8 cellular contexts compared by ENCODE assay signal in the genomic region with DNA sequence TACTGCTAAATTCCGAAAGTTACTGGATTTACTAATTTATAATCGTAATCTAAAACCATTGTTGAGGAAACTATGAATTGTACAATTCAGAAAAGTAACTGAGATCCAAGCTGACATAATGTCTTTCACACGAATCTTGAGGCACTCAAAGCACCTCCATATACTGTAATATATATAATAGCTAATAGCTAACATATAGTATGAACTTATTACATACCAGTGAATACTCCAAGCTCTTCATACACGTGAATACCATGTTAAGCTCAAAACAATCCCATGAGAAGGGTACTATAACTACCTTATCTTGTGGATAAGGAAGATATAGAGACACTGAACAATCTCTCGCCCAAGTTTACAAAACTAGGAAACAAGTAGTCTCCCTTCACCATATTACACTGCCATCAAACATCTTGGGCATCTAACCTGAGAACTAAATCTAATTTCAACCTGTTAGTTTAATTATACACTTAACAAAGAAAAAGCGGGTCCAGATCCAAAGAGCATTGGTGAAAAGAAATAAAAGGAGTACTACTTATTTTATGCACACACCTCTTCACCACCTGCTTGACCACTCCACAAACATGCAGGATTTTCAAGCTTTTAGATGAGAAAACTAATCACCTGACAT. TPM values are rescaled to one million over a fixed set of nuclear protein-coding genes. Genes with fewer than 3 reads are reported as not detected.
DNase-seq lines count a peak whose midpoint lies in the region; ATAC-seq, FAIRE-seq and TF ChIP-seq lines count a peak whose summit lies in the region.

No MANE protein-coding gene starts in this region.

- H3K4me2 ChIP-seq in OCI-LY1 (ENCODE audit: low read length): peak overlapping the region; percentile 95
- peak overlapping the region; percentile 64 to 79 for H3K4me2 ChIP-seq in H1 (ENCODE audit: insufficient read depth in 1 of 2, low read depth in 2 of 2, low read length in 2 of 2)

- no peaks in the 10 kb centered on the region; the same call in 1 of the 2 replicates for H3K79me1 ChIP-seq in H1 (ENCODE audit: low read depth, low read length)

- H3K36me3 ChIP-seq in OCI-LY1 (ENCODE audit: insufficient read depth, low read length): peaks cover 34% of the 10 kb centered on the region
- H3K36me3 ChIP-seq in H1 (ENCODE audit: control insufficient read depth in 2 of 4, insufficient read depth in 4 of 4, low read length in 3 of 4): peaks cover 2 to 23% (median 7%) of the 10 kb centered on the region in 4 experiments; a peak in 4 of 8 replicates
- no peaks in the 10 kb centered on the region for H3K36me3 ChIP-seq in ovary

- no peak for ATAC-seq in GM21423 (IDR thresholded peaks at IDR 0.05; ENCODE audit: unreplicated experiment)
- no peak for ATAC-seq in GM21528 (IDR thresholded peaks at IDR 0.05; ENCODE audit: low FRiP score, unreplicated experiment)
- no peak for ATAC-seq in HG03175 (IDR thresholded peaks at IDR 0.05; ENCODE audit: unreplicated experiment)

- DNase-seq in G401 (ENCODE audit: low spot score) (peak; percentile 11), H1 (ENCODE audit: low read depth in 1 of 2, low spot score in 2 of 2) (no peak), ovary (no peak), NCI-H345 treated with DMSO at 0.1 percent for 48 hours (lab: John Stamatoyannopoulos, UW; ENCODE audit: unreplicated experiment) (no peak)

- no peak overlapping the region for H2BK5ac ChIP-seq in H1 (ENCODE audit: low read depth, low read length)

- H3K23ac ChIP-seq in H1 (ENCODE audit: insufficient read length): no peak overlapping the region

- no peaks in the 10 kb centered on the region for H3F3A ChIP-seq in OCI-LY1 (ENCODE audit: insufficient read depth, low read length)

- CTCF ChIA-PET in H1 (lab: Charles Lee; ENCODE audit: partially characterized antibody): interaction anchor here (1.1 to 1.9 kb wide), 5 partner anchors 21 to 46 kb away, joined by 3 to 8 read pairs (median 4); a partner anchor contains a TSS

- H2BK20ac ChIP-seq in H1 (ENCODE audit: low read length): no peak overlapping the region

- peaks cover 36% of the 10 kb centered on the region for H3K4me1 ChIP-seq in OCI-LY1 (ENCODE audit: insufficient read depth, low read length, severe bottlenecking)
- peaks cover 0 to 7% (median 2%) of the 10 kb centered on the region in 4 experiments; a peak in 4 of 7 replicates for H3K4me1 ChIP-seq in H1 (replicated peaks in 1 of 4; ENCODE audit: control insufficient read depth in 3 of 4, insufficient read depth in 4 of 4, low read length in 3 of 4)
- H3K4me1 ChIP-seq in ovary (ENCODE audit: insufficient read depth): peaks cover 2% of the 10 kb centered on the region

- TF ChIP-seq POLR2A in H1 (IDR thresholded peaks at IDR 0.05; ENCODE audit: control extremely low read depth in 1 of 2, low read depth in 2 of 2, low read length in 2 of 2) (no peak), ovary (IDR thresholded peaks at IDR 0.05) (no peak)

- no peak for TF ChIP-seq CTCF in OCI-LY1 (IDR thresholded peaks at IDR 0.05; ENCODE audit: low read length)
- no peak for TF ChIP-seq CTCF in H1 (IDR thresholded peaks at IDR 0.05; ENCODE audit: control extremely low read depth in 1 of 3, insufficient read depth in 1 of 3, low read depth in 1 of 3, low read length in 3 of 3)
- TF ChIP-seq CTCF in ovary (IDR thresholded peaks at IDR 0.05): no peak

- no peak for TF ChIP-seq EP300 in H1 (IDR thresholded peaks at IDR 0.05; ENCODE audit: borderline replicate concordance in 1 of 2, low read depth in 2 of 2, low read length in 2 of 2)
- no peak for TF ChIP-seq EP300 in ovary (IDR thresholded peaks at IDR 0.05)

- H3K27ac ChIP-seq in OCI-LY1 (ENCODE audit: low read depth, low read length, poor library complexity, severe bottlenecking) (peak overlapping the region; percentile 94), H1 (ENCODE audit: low read depth, low read length) (no peak overlapping the region), ovary (peak overlapping the region; percentile 91 to 94)

- intact Hi-C loops in ovary (cut with DNase I): no loop called here

- H3K9ac ChIP-seq in OCI-LY1 (ENCODE audit: low read length): peak overlapping the region; percentile 95
- H3K9ac ChIP-seq in H1 (replicated peaks in 1 of 4; ENCODE audit: extremely low read depth in 1 of 4, low read depth in 3 of 4, low read length in 3 of 4): peak overlapping the region in 3 of 4 experiments; percentile 94 to 97 (median 97); a peak in 6 of 7 replicates

- H3K79me2 ChIP-seq in OCI-LY1 (ENCODE audit: insufficient read depth, low read length) (peaks cover 51% of the 10 kb centered on the region), H1 (ENCODE audit: control insufficient read depth in 1 of 2, insufficient read depth in 2 of 2, low read length in 2 of 2) (peaks cover 5 to 46% of the 10 kb centered on the region in 2 experiments; a peak in 3 of 4 replicates)

- no peak overlapping the region for H3K14ac ChIP-seq in H1 (ENCODE audit: insufficient read length)

- H3K23me2 ChIP-seq in H1 (ENCODE audit: low read depth, low read length): peaks cover 6% of the 10 kb centered on the region

- no peak overlapping the region for H3K56ac ChIP-seq in H1 (replicated peaks; ENCODE audit: insufficient read length, low read depth, low read length)

- H3K9me3 ChIP-seq in OCI-LY1 (ENCODE audit: low read length) (no peaks in the 10 kb centered on the region), H1 (ENCODE audit: insufficient read depth in 2 of 2, low read depth in 1 of 2, low read length in 1 of 2) (no peaks in the 10 kb centered on the region), ovary (no peaks in the 10 kb centered on the region)

- 53% methylated on average over 6 of the region's 6 CpGs; no CpG with 5 or more reads in 1 of the 2 experiments for WGBS in H1 (ENCODE audit: extremely low coverage in 1 of 2, insufficient coverage in 1 of 2, insufficient read length in 1 of 2, insufficient replicate concordance in 2 of 2, low coverage in 1 of 2, low lambda C conversion rate in 2 of 2, missing lambda C conversion rate in 1 of 2), 2 experiments
- WGBS in ovary, 3 donors: 40 to 44% (median 43%) methylated on average over 6 of the region's 6 CpGs

- H3K4ac ChIP-seq in H1 (replicated peaks; ENCODE audit: insufficient read length, low read depth, low read length): no peak overlapping the region

- H2BK120ac ChIP-seq in H1 (replicated peaks; ENCODE audit: low read depth, low read length): no peak overlapping the region

- no peak overlapping the region for H2BK15ac ChIP-seq in H1 (ENCODE audit: low read length)

- H3K18ac ChIP-seq in H1 (ENCODE audit: extremely low read depth, low read length): no peak overlapping the region

- no peak for TF ChIP-seq RAD21 in H1 (IDR thresholded peaks at IDR 0.05 in 1 of 2, conservative IDR thresholded peaks at IDR 0.05 in 1 of 2; ENCODE audit: low read depth in 2 of 2, low read length in 2 of 2)

- in situ Hi-C loops in G401 (cut with HindIII; ENCODE audit: low sequenced_read_pairs): no loop called here

- POLR2A ChIA-PET in H1 (lab: Charles Lee; ENCODE audit: partially characterized antibody): interaction anchor here (1.5 to 9.6 kb wide), 11 partner anchors 10 to 75 kb away, joined by 3 to 189 read pairs (median 13); a partner anchor contains a TSS

- no peak overlapping the region for H2AK5ac ChIP-seq in H1 (ENCODE audit: low read depth, low read length)

- H2AFZ ChIP-seq in OCI-LY1 (ENCODE audit: low read length) (no peak overlapping the region), H1 (ENCODE audit: low read length) (no peak overlapping the region)

- H4K5ac ChIP-seq in H1 (ENCODE audit: insufficient read length, low read depth, low read length): no peak overlapping the region

- FAIRE-seq in H1 (lab: Jason Lieb, UNC): no peak

- H3K9me2 ChIP-seq in OCI-LY1 (ENCODE audit: low read depth, low read length): no peaks in the 10 kb centered on the region

- H3K4me3 ChIP-seq in OCI-LY1 (ENCODE audit: low read depth, low read length, poor library complexity, severe bottlenecking) (peak overlapping the region; percentile 97), H1 (ENCODE audit: extremely low read depth in 1 of 4, insufficient read depth in 2 of 4, low read depth in 3 of 4, low read length in 4 of 4) (peak overlapping the region; percentile 61 to 84 (median 74)), ovary (peak overlapping the region; percentile 91)

- H4K8ac ChIP-seq in H1 (ENCODE audit: extremely low read depth, insufficient read depth, low read length): no peak overlapping the region

- H4K20me1 ChIP-seq in OCI-LY1 (ENCODE audit: insufficient read depth, low read length) (no peaks in the 10 kb centered on the region), H1 (replicated peaks in 1 of 2; ENCODE audit: control insufficient read depth in 1 of 2, insufficient read depth in 2 of 2, low read length in 2 of 2) (no peaks in the 10 kb centered on the region)

- no peak overlapping the region; the same call in 1 of the 2 replicates for H2BK12ac ChIP-seq in H1 (ENCODE audit: low read depth, low read length)

- no peaks in the 10 kb centered on the region for H3K27me3 ChIP-seq in OCI-LY1 (ENCODE audit: insufficient read depth, low read length)
- H3K27me3 ChIP-seq in H1 (replicated peaks in 1 of 4; ENCODE audit: control insufficient read depth in 3 of 4, extremely low read depth in 1 of 4, insufficient read depth in 3 of 4, low read length in 3 of 4): no peaks in the 10 kb centered on the region
- H3K27me3 ChIP-seq in ovary: no peaks in the 10 kb centered on the region

- H4K91ac ChIP-seq in H1 (replicated peaks; ENCODE audit: insufficient read length, low read length): no peak overlapping the region

RNA-seq across cellular contexts. Expression of a gene that starts 1.0 kb away (rescaled TPM):
- total RNA-seq in G401 (2014; rRNA removed; shearing (Covaris generic)): 14.1 and 27.4 TPM in 2 replicates
- 48.5 and 59.5 TPM in 2 replicates for total RNA-seq in H1 (2021; fragmentation: NEBNext Ultra II Directional; extraction: Animal tissue kit (Norgen Biotek cat#: 25700))
- 6.8 and 12.2 TPM in 2 replicates for polyA plus RNA-seq in H1 (2011; rRNA removed)
- polyA plus RNA-seq in H1 (2011; cell fraction: cytosol; rRNA removed): 21.8 TPM
- polyA plus RNA-seq in H1 (2011; cell fraction: nucleus; rRNA removed): 8.5 TPM
- polyA plus RNA-seq in H1 (2012, experiment 1 of 2): 29.4 to 50.6 TPM (median 38.4 TPM) in 4 replicates
- 4.4 TPM for polyA plus RNA-seq in H1 (2012, experiment 2 of 2)
- 22.5 TPM for polyA plus RNA-seq in H1 (2013, experiment 1 of 2)
- 23.9 TPM for polyA plus RNA-seq in H1 (2013, experiment 2 of 2)
- polyA minus RNA-seq in H1 (2011; rRNA and poly(A)+ RNA removed): 5.1 and 6.6 TPM in 2 replicates
- 4.0 TPM for polyA minus RNA-seq in H1 (2011; cell fraction: cytosol; rRNA and poly(A)+ RNA removed)
- polyA minus RNA-seq in H1 (2011; cell fraction: nucleus; rRNA and poly(A)+ RNA removed): 9.3 TPM
- 10 to 100 TPM in 6 of 7 donors, 1 to 10 TPM in 1; 6.8 to 26.0 (median 19.6) TPM for total RNA-seq in ovary
- polyA plus RNA-seq in ovary: 1 to 10 TPM; 8.4 to 9.5 TPM

RNA-seq across cellular contexts. Expression of a gene that starts 1.5 kb away (rescaled TPM):
- total RNA-seq in G401 (2014; rRNA removed; shearing (Covaris generic)): 51.6 and 77.6 TPM in 2 replicates
- total RNA-seq in H1 (2021; fragmentation: NEBNext Ultra II Directional; extraction: Animal tissue kit (Norgen Biotek cat#: 25700)): 70.6 and 77.3 TPM in 2 replicates
- polyA plus RNA-seq in H1 (2011; rRNA removed) (8.2 and 17.5 TPM in 2 replicates), ovary (under 1 TPM; 0.23 to 0.77 TPM)
- polyA plus RNA-seq in H1 (2011; cell fraction: cytosol; rRNA removed): 24.3 TPM
- 6.2 TPM for polyA plus RNA-seq in H1 (2011; cell fraction: nucleus; rRNA removed)
- polyA plus RNA-seq in H1 (2012, experiment 1 of 2): 26.3 to 52.3 TPM (median 32.2 TPM) in 4 replicates
- polyA plus RNA-seq in H1 (2012, experiment 2 of 2): 2.5 TPM
- polyA plus RNA-seq in H1 (2013, experiment 1 of 2): 96.7 TPM
- polyA plus RNA-seq in H1 (2013, experiment 2 of 2): 94.3 TPM
- 14.3 and 18.1 TPM in 2 replicates for polyA minus RNA-seq in H1 (2011; rRNA and poly(A)+ RNA removed)
- 19.7 TPM for polyA minus RNA-seq in H1 (2011; cell fraction: cytosol; rRNA and poly(A)+ RNA removed)
- 32.9 TPM for polyA minus RNA-seq in H1 (2011; cell fraction: nucleus; rRNA and poly(A)+ RNA removed)
- total RNA-seq in ovary: 1 to 10 TPM in 1 of 7 donors, under 1 TPM in 5, not detected in 1; 0.10 to 1.4 (median 0.27) TPM

RNA-seq across cellular contexts. Expression of a gene that starts 21.5 kb away (rescaled TPM):
- total RNA-seq in G401 (2014; rRNA removed; shearing (Covaris generic)): 422 and 554 TPM in 2 replicates
- 363 and 369 TPM in 2 replicates for total RNA-seq in H1 (2021; fragmentation: NEBNext Ultra II Directional; extraction: Animal tissue kit (Norgen Biotek cat#: 25700))
- polyA plus RNA-seq in H1 (2011; rRNA removed) (84.2 and 165 TPM in 2 replicates), ovary (100 to 1,000 TPM; 158 to 168 TPM)
- polyA plus RNA-seq in H1 (2011; cell fraction: cytosol; rRNA removed): 161 TPM
- polyA plus RNA-seq in H1 (2011; cell fraction: nucleus; rRNA removed): 578 TPM
- 406 to 539 TPM (median 492 TPM) in 4 replicates for polyA plus RNA-seq in H1 (2012, experiment 1 of 2)
- polyA plus RNA-seq in H1 (2012, experiment 2 of 2): 47.5 TPM
- 418 TPM for polyA plus RNA-seq in H1 (2013, experiment 1 of 2)
- polyA plus RNA-seq in H1 (2013, experiment 2 of 2): 323 TPM
- polyA minus RNA-seq in H1 (2011; rRNA and poly(A)+ RNA removed): 199 and 395 TPM in 2 replicates
- polyA minus RNA-seq in H1 (2011; cell fraction: cytosol; rRNA and poly(A)+ RNA removed): 114 TPM
- polyA minus RNA-seq in H1 (2011; cell fraction: nucleus; rRNA and poly(A)+ RNA removed): 471 TPM
- 100 to 1,000 TPM; 155 to 250 (median 211) TPM for total RNA-seq in ovary

RNA-seq across cellular contexts. Expression of a gene that starts 46.5 kb away (rescaled TPM):
- total RNA-seq in G401 (2014; rRNA removed; shearing (Covaris generic)): 39.8 and 46.9 TPM in 2 replicates
- total RNA-seq in H1 (2021; fragmentation: NEBNext Ultra II Directional; extraction: Animal tissue kit (Norgen Biotek cat#: 25700)): 64.1 and 65.2 TPM in 2 replicates
- polyA plus RNA-seq in H1 (2011; rRNA removed) (18.7 and 33.9 TPM in 2 replicates), ovary (10 to 100 TPM; 81.6 to 83.0 TPM)
- polyA plus RNA-seq in H1 (2011; cell fraction: cytosol; rRNA removed): 45.9 TPM
- 19.2 TPM for polyA plus RNA-seq in H1 (2011; cell fraction: nucleus; rRNA removed)
- 45.1 to 66.2 TPM (median 56.0 TPM) in 4 replicates for polyA plus RNA-seq in H1 (2012, experiment 1 of 2)
- polyA plus RNA-seq in H1 (2012, experiment 2 of 2): 8.1 TPM
- polyA plus RNA-seq in H1 (2013, experiment 1 of 2): 37.6 TPM
- 37.6 TPM for polyA plus RNA-seq in H1 (2013, experiment 2 of 2)
- 51.2 and 74.4 TPM in 2 replicates for polyA minus RNA-seq in H1 (2011; rRNA and poly(A)+ RNA removed)
- polyA minus RNA-seq in H1 (2011; cell fraction: cytosol; rRNA and poly(A)+ RNA removed): 32.3 TPM
- polyA minus RNA-seq in H1 (2011; cell fraction: nucleus; rRNA and poly(A)+ RNA removed): 43.0 TPM
- 10 to 100 TPM; 46.6 to 67.8 (median 54.0) TPM for total RNA-seq in ovary

Comparison
In these comparisons a context has a peak if more than half of its experiments do, and no peak if none do; other contexts are left out.
1. RNA of a gene that starts 1.5 kb away (total RNA-seq): 51.6 to 77.6 TPM in G401 and 70.6 to 77.3 TPM in H1; 0.10 to 1.4 TPM in ovary; every median in the first group is over 10 times any median in the second.
2. Peak in every context shown above with its lines, with median percentiles within 50 percentile points of each other: H3K4me3 ChIP-seq.